Comparison of ENCODE assay signal across 13 cellular contexts in genomic region chr12:52234226-52234810, GRCh38. TPM values are rescaled to one million over a fixed set of nuclear protein-coding genes. Genes with fewer than 3 reads are reported as not detected.
DNase-seq lines count a peak whose midpoint lies in the region; FAIRE-seq and TF ChIP-seq lines count a peak whose summit lies in the region.
"Had no signal": no experiment of that assay in that cellular context is flagged by ENCODE, and none has a peak within 500 bp of the region (broad histone marks: within the 10 kb centered on the region; RNA-seq: fewer than 3 reads in every experiment).

No MANE protein-coding gene starts in this region.

- no CpG with 5 or more reads among the region's 10 CpGs for WGBS in H9 (ENCODE audit: extremely low coverage, insufficient read length, low lambda C conversion rate)

- H3K4me1 ChIP-seq in H9 (ENCODE audit: insufficient read depth, low read length): peaks cover 12% of the 10 kb centered on the region

- no peak overlapping the region for H3T11ph ChIP-seq in H9 (ENCODE audit: low read length)

- H3K27ac Mint-ChIP-seq in H9: peak overlapping the region in 1 of 3 experiments; percentile 88; a peak in 2 of 7 replicates
- no peak overlapping the region for H3K27ac Mint-ChIP-seq in chondrocyte (ENCODE audit: unreplicated experiment)
- H3K27ac Mint-ChIP-seq in nephron progenitor cell: no peak overlapping the region
- no peak overlapping the region for H3K27ac Mint-ChIP-seq in activated T-helper 2 cell treated with anti-CD3 and anti-CD28 coated beads, Interferon-gamma antibody, Interleukin-2, Interleukin-4, amounts not matched to agents 10 μg/mL and 5 μg/mL and 100 μg/mL, durations not matched to agents 14 hours and 24 hours and 36 hours
- H3K27ac Mint-ChIP-seq: immature natural killer cell had no signal

- no peak overlapping the region for H3K18ac ChIP-seq in H9 (ENCODE audit: insufficient read length, low read depth, low read length)

- no peaks in the 10 kb centered on the region for H4K20me1 ChIP-seq in H9 (ENCODE audit: control insufficient read depth, insufficient read depth, insufficient read length)

- no peak overlapping the region for H2BK5ac ChIP-seq in H9 (ENCODE audit: insufficient read length, low read length)

- H4K8ac ChIP-seq in H9 (replicated peaks; ENCODE audit: insufficient read length, low read depth, low read length): no peak overlapping the region

- H2AFZ ChIP-seq in H9 (ENCODE audit: low read length): no peak overlapping the region

- H2AK5ac ChIP-seq in H9 (ENCODE audit: insufficient read length, low read length): no peak overlapping the region

- H3K79me2 ChIP-seq in H9 (ENCODE audit: insufficient read depth, low read length): no peaks in the 10 kb centered on the region

- no peaks in the 10 kb centered on the region; a peak in 1 of 5 replicates for H3K9me3 Mint-ChIP-seq in H9
- no peaks in the 10 kb centered on the region for H3K9me3 Mint-ChIP-seq in chondrocyte (ENCODE audit: low read depth)
- H3K9me3 Mint-ChIP-seq in nephron progenitor cell: no peaks in the 10 kb centered on the region
- H3K9me3 Mint-ChIP-seq in activated T-helper 2 cell treated with anti-CD3 and anti-CD28 coated beads, Interferon-gamma antibody, Interleukin-2, Interleukin-4, amounts not matched to agents 10 μg/mL and 5 μg/mL and 100 μg/mL, durations not matched to agents 14 hours and 24 hours and 36 hours: no peaks in the 10 kb centered on the region
- H3K9me3 Mint-ChIP-seq: immature natural killer cell had no signal

- H2BK12ac ChIP-seq in H9 (ENCODE audit: insufficient read length, low read depth, low read length): no peak overlapping the region

- H3K36me3 Mint-ChIP-seq in H9 (ENCODE audit: insufficient read depth in 1 of 3, low read depth in 3 of 3) (peaks cover 2 to 23% (median 3%) of the 10 kb centered on the region in 3 experiments; a peak in 5 of 7 replicates), chondrocyte (ENCODE audit: low read depth) (no peaks in the 10 kb centered on the region), nephron progenitor cell (ENCODE audit: low read depth) (no peaks in the 10 kb centered on the region)
- H3K36me3 Mint-ChIP-seq in activated T-helper 2 cell treated with anti-CD3 and anti-CD28 coated beads, Interferon-gamma antibody, Interleukin-2, Interleukin-4, amounts not matched to agents 10 μg/mL and 5 μg/mL and 100 μg/mL, durations not matched to agents 14 hours and 24 hours and 36 hours (ENCODE audit: low read depth): no peaks in the 10 kb centered on the region
- H3K36me3 Mint-ChIP-seq: immature natural killer cell had no signal

- no peak overlapping the region for H3K56ac ChIP-seq in H9 (ENCODE audit: insufficient read length, low read depth, low read length)

- H3K4me2 ChIP-seq in H9 (ENCODE audit: insufficient read depth, insufficient read length, low read length): no peak overlapping the region

- H4K91ac ChIP-seq in H9 (ENCODE audit: insufficient read length, low read depth, low read length): no peak overlapping the region

- H3K9me3 ChIP-seq in H9 (ENCODE audit: control insufficient read depth, low read depth, low read length): no peaks in the 10 kb centered on the region
- H3K9me3 ChIP-seq: gastroesophageal sphincter, MG63 had no signal

- no peak overlapping the region for H3K4ac ChIP-seq in H9 (ENCODE audit: low read depth, low read length)

- no peak overlapping the region for H3K9ac ChIP-seq in H9 (ENCODE audit: extremely low read depth, insufficient read length, low read length)

- H3K4me3 Mint-ChIP-seq in H9 (peak overlapping the region; percentile 21 to 36; a peak in 2 of 5 replicates), chondrocyte (ENCODE audit: unreplicated experiment) (peak overlapping the region; percentile 58), nephron progenitor cell (peak overlapping the region; percentile 17)
- no peak overlapping the region for H3K4me3 Mint-ChIP-seq in activated T-helper 2 cell treated with anti-CD3 and anti-CD28 coated beads, Interferon-gamma antibody, Interleukin-2, Interleukin-4, amounts not matched to agents 10 μg/mL and 5 μg/mL and 100 μg/mL, durations not matched to agents 14 hours and 24 hours and 36 hours (ENCODE audit: low read depth)
- H3K4me3 Mint-ChIP-seq: immature natural killer cell had no signal

- H2BK120ac ChIP-seq in H9 (ENCODE audit: low read depth, low read length, poor library complexity, severe bottlenecking): no peak overlapping the region

- no peak overlapping the region for H4K5ac ChIP-seq in H9 (ENCODE audit: insufficient read length, low read depth, low read length)

- no peak overlapping the region for H3K14ac ChIP-seq in H9 (ENCODE audit: insufficient read depth, low read length)

- H3K27ac ChIP-seq in 22Rv1 (0 out of 2 replicates have a peak overlapping the region, but pooled peaks have one; percentile 37), H9 (ENCODE audit: insufficient read length, low read depth, low read length) (no peak overlapping the region)
- H3K27ac ChIP-seq: gastroesophageal sphincter had no signal

- H3K27me3 ChIP-seq in H9 (ENCODE audit: insufficient read depth, low read length): peaks cover 8% of the 10 kb centered on the region
- H3K27me3 ChIP-seq: MG63 had no signal

- H2BK20ac ChIP-seq in H9 (ENCODE audit: low read depth, low read length, poor library complexity, severe bottlenecking): no peak overlapping the region

- H3K4me1 Mint-ChIP-seq in H9 (peaks cover 66 to 78% of the 10 kb centered on the region in 2 experiments), chondrocyte (ENCODE audit: low read depth) (peaks cover 77% of the 10 kb centered on the region), nephron progenitor cell (peaks cover 29% of the 10 kb centered on the region)
- no peaks in the 10 kb centered on the region for H3K4me1 Mint-ChIP-seq in activated T-helper 2 cell treated with anti-CD3 and anti-CD28 coated beads, Interferon-gamma antibody, Interleukin-2, Interleukin-4, amounts not matched to agents 10 μg/mL and 5 μg/mL and 100 μg/mL, durations not matched to agents 14 hours and 24 hours and 36 hours (ENCODE audit: low read depth)
- H3K4me1 Mint-ChIP-seq: immature natural killer cell had no signal

- no peak overlapping the region for H2BK15ac ChIP-seq in H9 (ENCODE audit: low read depth, low read length)

- no peak overlapping the region for H3K23ac ChIP-seq in H9 (ENCODE audit: insufficient read length, low read depth, low read length)

- intact Hi-C loops in activated T-helper 2 cell treated with anti-CD3 and anti-CD28 coated beads, Interferon-gamma antibody, Interleukin-2, Interleukin-4, amounts not matched to agents 10 μg/mL and 5 μg/mL and 100 μg/mL, durations not matched to agents 14 hours and 24 hours and 36 hours (cut with micrococcal nuclease): no loop called here

- H3K27me3 Mint-ChIP-seq in H9 (ENCODE audit: low read depth) (peaks cover 77% of the 10 kb centered on the region), chondrocyte (ENCODE audit: low read depth) (no peaks in the 10 kb centered on the region), nephron progenitor cell (ENCODE audit: low read depth, poor library complexity) (peaks cover 92% of the 10 kb centered on the region)
- peaks cover 43% of the 10 kb centered on the region for H3K27me3 Mint-ChIP-seq in activated T-helper 2 cell treated with anti-CD3 and anti-CD28 coated beads, Interferon-gamma antibody, Interleukin-2, Interleukin-4, amounts not matched to agents 10 μg/mL and 5 μg/mL and 100 μg/mL, durations not matched to agents 14 hours and 24 hours and 36 hours (ENCODE audit: low read depth)

- no peak for TF ChIP-seq POLR2A in H54 (IDR thresholded peaks at IDR 0.05; ENCODE audit: low read depth, low read length)

- no peak for TF ChIP-seq CTCF in 22Rv1 (IDR thresholded peaks at IDR 0.05)
- no peak for TF ChIP-seq CTCF in H9 (conservative IDR thresholded peaks at IDR 0.05)
- no peak for TF ChIP-seq CTCF in chondrocyte (IDR thresholded peaks at IDR 0.05)
- TF ChIP-seq CTCF in nephron progenitor cell (IDR thresholded peaks at IDR 0.05): no peak

- peaks cover 12% of the 10 kb centered on the region for H3K23me2 ChIP-seq in H9 (ENCODE audit: insufficient read length, low read depth, low read length, poor library complexity, severe bottlenecking)

- no peaks in the 10 kb centered on the region for H3K79me1 ChIP-seq in H9 (ENCODE audit: insufficient read depth, low read depth, low read length, poor library complexity, severe bottlenecking)

- no peak for FAIRE-seq in H54 (lab: Jason Lieb, UNC)

- no peak for DNase-seq in H9
- peak; percentile 58 for DNase-seq in chondrocyte (ENCODE audit: low spot score)
- DNase-seq in nephron progenitor cell: no peak
- no peak for DNase-seq in H54 (ENCODE audit: insufficient read length, low spot score)
- no peak for DNase-seq in NCI-H226
- DNase-seq in activated T-helper 2 cell treated with anti-CD3 and anti-CD28 coated beads, Interferon-gamma antibody, Interleukin-2, Interleukin-4, amounts not matched to agents 10 μg/mL and 5 μg/mL and 100 μg/mL, durations not matched to agents 14 hours and 24 hours and 36 hours (ENCODE audit: low spot score): no peak
- no peak for DNase-seq in AG08396 (ENCODE audit: low spot score)
- DNase-seq: activated CD4-positive, alpha-beta T cell treated with anti-CD3 and anti-CD28 coated beads for 4 hours; cerebellar nuclear complex; immature natural killer cell; MG63 had no signal

RNA-seq across cellular contexts. Expression of gene KRT7, which starts 1.3 kb away (rescaled TPM):
- total RNA-seq in H9 (2021) (8.9 and 10.0 TPM in 2 replicates), chondrocyte (187 to 277 TPM (median 266 TPM) in 3 replicates)
- total RNA-seq in activated T-helper 2 cell treated with anti-CD3 and anti-CD28 coated beads, Interferon-gamma antibody, Interleukin-2, Interleukin-4, amounts not matched to agents 10 μg/mL and 5 μg/mL and 100 μg/mL, durations not matched to agents 14 hours and 24 hours and 36 hours: 4.2 and 4.7 TPM in 2 replicates

RNA-seq across cellular contexts. Expression of gene KRT86, which starts 40.1 kb away (rescaled TPM):
- not detected in 2 replicates for total RNA-seq in H9 (2021)
- total RNA-seq in chondrocyte: 0.44 to 0.92 TPM (median 0.67 TPM) in 3 replicates
- 0.28 and 0.34 TPM in 2 replicates for total RNA-seq in activated T-helper 2 cell treated with anti-CD3 and anti-CD28 coated beads, Interferon-gamma antibody, Interleukin-2, Interleukin-4, amounts not matched to agents 10 μg/mL and 5 μg/mL and 100 μg/mL, durations not matched to agents 14 hours and 24 hours and 36 hours

RNA-seq across cellular contexts. Expression of gene KRT80, which starts 42.5 kb away (rescaled TPM):
- total RNA-seq in H9 (2021) (0.07 TPM in 1 of 2 replicates, not detected in the other), chondrocyte (10.7 to 17.0 TPM (median 12.1 TPM) in 3 replicates)
- total RNA-seq in activated T-helper 2 cell treated with anti-CD3 and anti-CD28 coated beads, Interferon-gamma antibody, Interleukin-2, Interleukin-4, amounts not matched to agents 10 μg/mL and 5 μg/mL and 100 μg/mL, durations not matched to agents 14 hours and 24 hours and 36 hours: not detected in 2 replicates

RNA-seq across cellular contexts. Expression of gene KRT81, which starts 57.0 kb away (rescaled TPM):
- total RNA-seq in H9 (2021): not detected in 2 replicates
- 1.1 to 2.2 TPM (median 1.3 TPM) in 3 replicates for total RNA-seq in chondrocyte
- total RNA-seq in activated T-helper 2 cell treated with anti-CD3 and anti-CD28 coated beads, Interferon-gamma antibody, Interleukin-2, Interleukin-4, amounts not matched to agents 10 μg/mL and 5 μg/mL and 100 μg/mL, durations not matched to agents 14 hours and 24 hours and 36 hours: not detected in 2 replicates

Comparison
In these comparisons a context has a peak if more than half of its experiments do, and no peak if none do; other contexts are left out.
1. RNA of gene KRT7, which starts 1.3 kb away (total RNA-seq): 187 to 277 TPM in chondrocyte; 8.9 to 10.0 TPM in H9 and 4.2 to 4.7 TPM in activated T-helper 2 cell treated with anti-CD3 and anti-CD28 coated beads, Interferon-gamma antibody, Interleukin-2, Interleukin-4, amounts not matched to agents 10 μg/mL and 5 μg/mL and 100 μg/mL, durations not matched to agents 14 hours and 24 hours and 36 hours; every median in the first group is over 10 times any median in the second.
2. RNA of gene KRT80, which starts 42.5 kb away (total RNA-seq): 10.7 to 17.0 TPM in chondrocyte; 0.07 TPM in H9 and not detected in activated T-helper 2 cell treated with anti-CD3 and anti-CD28 coated beads, Interferon-gamma antibody, Interleukin-2, Interleukin-4, amounts not matched to agents 10 μg/mL and 5 μg/mL and 100 μg/mL, durations not matched to agents 14 hours and 24 hours and 36 hours; every median in the first group is over 10 times any median in the second.